9 cellular contexts compared by ENCODE assay signal in genomic region chr3:70849911-70850699, GRCh38.
DNase-seq lines count a peak whose midpoint lies in the region; ATAC-seq and TF ChIP-seq lines count a peak whose summit lies in the region.
"Had no signal": no experiment of that assay in that cellular context is flagged by ENCODE, and none has a peak within 500 bp of the region (broad histone marks: within the 10 kb centered on the region; RNA-seq: fewer than 3 reads in every experiment).

No MANE protein-coding gene starts in this region.

- H2AFZ ChIP-seq in GM23248: no peak overlapping the region

- H3K27ac ChIP-seq in GM23248 (peak overlapping the region; percentile 58), RWPE2 (ENCODE audit: poor library complexity, severe bottlenecking) (peak overlapping the region; percentile 56)

- DNase-seq in GM23248 (peak; percentile 86), RWPE2 (ENCODE audit: low spot score) (no peak), fibroblast of pulmonary artery (ENCODE audit: low read depth) (peak; percentile 95), renal cortical epithelial cell (ENCODE audit: low read depth) (peak; percentile 65), UCSD-AML1 (lab: John Stamatoyannopoulos, UW; ENCODE audit: unreplicated experiment) (no peak), DMS79 (lab: John Stamatoyannopoulos, UW) (no peak)
- DNase-seq: MV-4-11 had no signal

- H3K4me1 ChIP-seq in GM23248 (ENCODE audit: insufficient read depth): peaks cover 22% of the 10 kb centered on the region
- peaks cover 27% of the 10 kb centered on the region for H3K4me1 ChIP-seq in RWPE2 (ENCODE audit: insufficient read depth, poor library complexity, severe bottlenecking)

- H3K4me2 ChIP-seq in GM23248 (ENCODE audit: unreplicated experiment): peak overlapping the region; percentile 41

- H3K79me2 ChIP-seq in GM23248 (ENCODE audit: insufficient read depth): no peaks in the 10 kb centered on the region

- no peak overlapping the region for H3K9ac ChIP-seq in GM23248

- peaks cover 8% of the 10 kb centered on the region; the same call in 1 of the 2 replicates for H3F3A ChIP-seq in GM23248 (ENCODE audit: insufficient read depth)

- H3K9me2 ChIP-seq in GM23248 (ENCODE audit: insufficient read depth): no peaks in the 10 kb centered on the region

- no peak for TF ChIP-seq CTCF in RWPE2 (IDR thresholded peaks at IDR 0.05; ENCODE audit: poor library complexity, severe bottlenecking)
- no peak for TF ChIP-seq CTCF in fibroblast of pulmonary artery (IDR thresholded peaks at IDR 0.05; ENCODE audit: low read length, missing control alignments)

- H3K27me3 ChIP-seq in GM23248 (replicated peaks; ENCODE audit: insufficient read depth) (no peaks in the 10 kb centered on the region), RWPE2 (ENCODE audit: insufficient read depth, poor library complexity, severe bottlenecking) (no peaks in the 10 kb centered on the region)

- H3K4me3 ChIP-seq in GM23248 (no peak overlapping the region), RWPE2 (ENCODE audit: severe bottlenecking) (no peak overlapping the region), fibroblast of pulmonary artery (replicated peaks; ENCODE audit: low read depth, low read length) (no peak overlapping the region)

- H3K9me3 ChIP-seq in GM23248 (ENCODE audit: low read depth): no peaks in the 10 kb centered on the region
- no peaks in the 10 kb centered on the region for H3K9me3 ChIP-seq in RWPE2 (ENCODE audit: severe bottlenecking)

- ATAC-seq in RWPE2 (ENCODE audit: low read depth) (peak; percentile 96), HG02588 (IDR thresholded peaks at IDR 0.05; ENCODE audit: unreplicated experiment) (no peak), HG02798 (IDR thresholded peaks at IDR 0.05; ENCODE audit: poor library complexity, unreplicated experiment) (no peak)

- H3K36me3 ChIP-seq in GM23248 (ENCODE audit: low read depth) (no peaks in the 10 kb centered on the region), RWPE2 (ENCODE audit: low read depth) (no peaks in the 10 kb centered on the region)

- no peaks in the 10 kb centered on the region for H4K20me1 ChIP-seq in GM23248 (ENCODE audit: insufficient read depth)

- in situ Hi-C loops in GM23248 (cut with MboI): no loop called here

- 62 to 66% methylated on average over 6 of the region's 6 CpGs for WGBS in GM23248 (ENCODE audit: low coverage in 1 of 2, low lambda C conversion rate in 2 of 2, missing lambda C conversion rate in 2 of 2), 2 experiments

Comparison
In these comparisons a context has a peak if more than half of its experiments do, and no peak if none do; other contexts are left out.
1. DNase-seq: peak in GM23248 (single experiment), fibroblast of pulmonary artery (single experiment) and renal cortical epithelial cell (single experiment); none in RWPE2 (single experiment), UCSD-AML1 (single experiment) and DMS79 (single experiment).